Comparison of ENCODE assay signal across 1 cellular context in the genomic region with DNA sequence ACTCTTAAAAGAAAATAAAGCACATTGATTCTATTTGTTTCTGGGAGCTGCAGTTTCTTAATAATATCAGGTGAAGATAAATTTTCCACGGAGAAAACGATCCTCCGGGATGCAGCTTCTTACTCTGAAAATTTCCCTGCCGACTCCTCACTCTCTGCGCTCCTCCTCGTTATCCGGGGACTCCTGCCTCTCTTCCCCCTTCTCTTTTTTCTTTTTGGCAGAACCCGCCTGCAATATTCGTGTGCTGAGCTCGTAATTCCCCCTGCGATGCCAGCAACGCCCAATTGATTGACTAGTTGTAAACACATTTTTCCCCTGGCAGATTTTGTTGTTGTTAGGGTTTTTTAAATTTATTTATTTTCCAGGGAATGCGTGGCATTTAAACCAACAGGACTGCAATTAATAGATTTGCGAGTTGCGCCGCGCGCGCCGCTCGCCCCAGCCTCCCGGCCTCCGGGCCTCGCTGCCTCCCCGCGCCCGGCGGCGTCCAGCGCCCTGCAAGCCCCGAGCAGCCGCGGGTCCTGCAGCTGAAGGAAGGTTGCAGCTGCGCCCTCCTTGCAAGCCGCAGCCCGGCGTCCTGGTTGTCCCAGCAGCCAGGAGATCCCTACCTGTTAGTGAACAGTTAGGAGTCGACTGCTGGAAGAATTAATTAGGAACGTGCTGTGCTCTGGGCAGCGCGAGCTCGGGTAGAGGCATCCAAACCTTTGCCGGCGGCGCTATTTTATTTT.
TF ChIP-seq lines count a peak whose summit lies in the region.

No MANE protein-coding gene starts in this region.

TF ChIP-seq in H1, 55 proteins besides CTCF, POLR2A, EP300 and RAD21:
- TF ChIP-seq EZH2 (IDR thresholded peaks at IDR 0.05; ENCODE audit: low read depth, low read length, severe bottlenecking) (peak; percentile 73), SIN3A (conservative IDR thresholded peaks at IDR 0.05 in 1 of 2, IDR thresholded peaks at IDR 0.05 in 1 of 2; ENCODE audit: low read depth in 1 of 2, low read length in 2 of 2) (0 out of 4 replicates have a peak, but pooled peaks of 1 of the 2 experiments have one; percentile 27), SRF (IDR thresholded peaks at IDR 0.05; ENCODE audit: low read depth, low read length) (peak; percentile 24; the same call in 1 of the 2 replicates), KDM1A (IDR thresholded peaks at IDR 0.05; ENCODE audit: borderline replicate concordance, low read length) (peak; percentile 65; the same call in 1 of the 2 replicates), SUZ12 (IDR thresholded peaks at IDR 0.05; ENCODE audit: low read length) (peak; percentile 72), SIRT6 (IDR thresholded peaks at IDR 0.05; ENCODE audit: low read length) (no peak), RNF2 (IDR thresholded peaks at IDR 0.05; ENCODE audit: borderline replicate concordance, low read depth, low read length, missing control alignments, poor library complexity, severe bottlenecking) (peak; percentile 46), RFX5 (IDR thresholded peaks at IDR 0.05; ENCODE audit: borderline replicate concordance, low read depth, low read length) (no peak)
- TF ChIP-seq, protein P1, sequence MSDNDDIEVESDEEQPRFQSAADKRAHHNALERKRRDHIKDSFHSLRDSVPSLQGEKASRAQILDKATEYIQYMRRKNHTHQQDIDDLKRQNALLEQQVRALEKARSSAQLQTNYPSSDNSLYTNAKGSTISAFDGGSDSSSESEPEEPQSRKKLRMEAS (IDR thresholded peaks at IDR 0.05), result peak; percentile 13; the same call in 1 of the 2 replicates
